ENCODE assay signal across 18 cellular contexts in the genomic region with DNA sequence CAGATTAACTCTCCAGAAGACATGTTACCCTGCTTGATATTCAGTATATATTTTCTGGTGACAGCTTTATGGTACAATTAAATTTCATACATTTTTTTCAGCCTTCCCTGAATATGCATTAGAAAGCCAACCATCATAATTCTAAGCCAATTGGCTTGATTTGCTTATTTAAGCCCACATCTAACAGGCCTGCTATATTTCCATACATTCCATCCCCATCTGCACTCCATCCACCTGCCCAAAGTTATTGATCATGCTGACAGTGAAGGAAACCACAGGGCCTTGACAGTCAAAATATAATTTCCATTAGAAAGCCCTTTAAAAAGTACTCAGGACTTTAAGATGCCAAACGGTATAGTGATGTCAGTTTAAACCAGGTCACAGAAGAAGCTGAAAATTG.
A peak's percentile ranks its signal among the peaks of the same experiment; 100 is the strongest.
DNase-seq lines count a peak whose midpoint lies in the region; ATAC-seq and TF ChIP-seq lines count a peak whose summit lies in the region.
"Had no signal": no experiment of that assay in that cellular context is flagged by ENCODE, and none has a peak within 500 bp of the region (broad histone marks: within the 10 kb centered on the region; RNA-seq: fewer than 3 reads in every experiment).

No MANE protein-coding gene starts in this region.

- peak overlapping the region; percentile 57 for H2BK5ac ChIP-seq in mesenchymal stem cell (ENCODE audit: low read depth, low read length, poor library complexity, severe bottlenecking)

- no peak overlapping the region for H2BK15ac ChIP-seq in mesenchymal stem cell (ENCODE audit: low read depth, poor library complexity, severe bottlenecking)

- no peak overlapping the region for H2BK12ac ChIP-seq in mesenchymal stem cell (ENCODE audit: low read length in 2 of 2)

- intact Hi-C loops in activated CD4-positive, alpha-beta T cell treated with anti-CD3 and anti-CD28 coated beads for 36 hours (cut with DNase I, micrococcal nuclease) = no loop called here

- TF ChIP-seq RAD21 in Ishikawa (IDR thresholded peaks at IDR 0.05; ENCODE audit: low read depth) = no peak

- H4K91ac ChIP-seq in mesenchymal stem cell (ENCODE audit: low read length) = no peak overlapping the region

- H3K27me3 ChIP-seq in mesenchymal stem cell (ENCODE audit: control insufficient read depth in 1 of 2, insufficient read depth in 1 of 2, low read length in 2 of 2) = no peaks in the 10 kb centered on the region

- 75% methylated on average over 1 of the region's 1 CpG for WGBS in mesenchymal stem cell

- H2BK120ac ChIP-seq in mesenchymal stem cell (ENCODE audit: low read depth, low read length) = no peak overlapping the region

- DNase-seq in mesenchymal stem cell (no peak), cortex of kidney (lab: John Stamatoyannopoulos, UW) (no peak)
- no peak for DNase-seq in natural killer cell treated with Interleukin-12 subunit alpha and Interleukin-12 subunit beta and Interleukin-15 and Interleukin-18, amount 100 ng/mL, for 72 hours (ENCODE audit: low spot score)
- no peak for DNase-seq in activated CD4-positive, alpha-beta T cell treated with anti-CD3 and anti-CD28 coated beads for 36 hours
- DNase-seq: AML-193; Caco-2; CD4-positive, alpha-beta T cell; DMS153; DMS79; GDM1; GOT3; H7; HFFc6; IMR-90 had no signal

- no peak overlapping the region for H2AFZ ChIP-seq in mesenchymal stem cell (ENCODE audit: low read depth, low read length)

- H3K18ac ChIP-seq in mesenchymal stem cell (ENCODE audit: low read depth in 1 of 2, low read length in 2 of 2) = no peak overlapping the region

- no peaks in the 10 kb centered on the region for H3K36me3 ChIP-seq in mesenchymal stem cell (ENCODE audit: control insufficient read depth in 1 of 2, insufficient read depth in 2 of 2, low read depth in 1 of 2, low read length in 2 of 2)

- no peaks in the 10 kb centered on the region for H3K79me1 ChIP-seq in mesenchymal stem cell (replicated peaks; ENCODE audit: low read length, poor library complexity, severe bottlenecking)

- no peak overlapping the region for H3K4me3 Mint-ChIP-seq in natural killer cell treated with Interleukin-12 subunit alpha and Interleukin-12 subunit beta and Interleukin-15 and Interleukin-18, amount 100 ng/mL, for 72 hours
- no peak overlapping the region for H3K4me3 Mint-ChIP-seq in activated CD4-positive, alpha-beta T cell treated with anti-CD3 and anti-CD28 coated beads for 36 hours
- H3K4me3 Mint-ChIP-seq: CD4-positive, alpha-beta T cell; HFFc6 had no signal

- no peaks in the 10 kb centered on the region for H3K9me3 Mint-ChIP-seq in natural killer cell treated with Interleukin-12 subunit alpha and Interleukin-12 subunit beta and Interleukin-15 and Interleukin-18, amount 100 ng/mL, for 72 hours
- H3K9me3 Mint-ChIP-seq in activated CD4-positive, alpha-beta T cell treated with anti-CD3 and anti-CD28 coated beads for 36 hours (ENCODE audit: low read depth) = no peaks in the 10 kb centered on the region
- H3K9me3 Mint-ChIP-seq: CD4-positive, alpha-beta T cell had no signal

- peak; percentile 73 for ATAC-seq in SK-N-SH treated with all-trans-retinoic acid at 6 μM for 48 hours
- no peak for ATAC-seq in natural killer cell treated with Interleukin-12 subunit alpha and Interleukin-12 subunit beta and Interleukin-15 and Interleukin-18, amount 100 ng/mL, for 72 hours
- ATAC-seq in activated CD4-positive, alpha-beta T cell treated with anti-CD3 and anti-CD28 coated beads for 36 hours = no peak
- ATAC-seq: HCT116 had no signal

- H3K14ac ChIP-seq in mesenchymal stem cell (ENCODE audit: low read length in 2 of 2) = no peak overlapping the region

- no peak overlapping the region for H4K8ac ChIP-seq in mesenchymal stem cell (ENCODE audit: low read length)

- H3K23ac ChIP-seq in mesenchymal stem cell (ENCODE audit: low read length in 2 of 2) = no peak overlapping the region

- no peak overlapping the region for H3K9ac ChIP-seq in mesenchymal stem cell (ENCODE audit: low read length)

- no peak overlapping the region for H3K4ac ChIP-seq in mesenchymal stem cell (ENCODE audit: low read depth in 1 of 2, low read length in 2 of 2)

- H2AK5ac ChIP-seq in mesenchymal stem cell (ENCODE audit: low read length, severe bottlenecking) = peak overlapping the region; percentile 69

- no peak overlapping the region for H3K4me2 ChIP-seq in mesenchymal stem cell (ENCODE audit: low read length, poor library complexity, severe bottlenecking)

- H3K36me3 Mint-ChIP-seq in natural killer cell treated with Interleukin-12 subunit alpha and Interleukin-12 subunit beta and Interleukin-15 and Interleukin-18, amount 100 ng/mL, for 72 hours = no peaks in the 10 kb centered on the region
- no peaks in the 10 kb centered on the region for H3K36me3 Mint-ChIP-seq in activated CD4-positive, alpha-beta T cell treated with anti-CD3 and anti-CD28 coated beads for 36 hours (ENCODE audit: low read depth)

- no peak overlapping the region for H3K4me3 ChIP-seq in mesenchymal stem cell (ENCODE audit: insufficient read depth in 1 of 2, low read depth in 1 of 2, low read length in 2 of 2)

- peaks cover 6 to 20% of the 10 kb centered on the region in 2 donors for H3K27me3 Mint-ChIP-seq in natural killer cell treated with Interleukin-12 subunit alpha and Interleukin-12 subunit beta and Interleukin-15 and Interleukin-18, amount 100 ng/mL, for 72 hours
- peaks cover 8% of the 10 kb centered on the region for H3K27me3 Mint-ChIP-seq in activated CD4-positive, alpha-beta T cell treated with anti-CD3 and anti-CD28 coated beads for 36 hours

- TF ChIP-seq EP300 in Ishikawa (IDR thresholded peaks at IDR 0.05; ENCODE audit: borderline replicate concordance) = no peak

- H3K4me1 Mint-ChIP-seq in natural killer cell treated with Interleukin-12 subunit alpha and Interleukin-12 subunit beta and Interleukin-15 and Interleukin-18, amount 100 ng/mL, for 72 hours (ENCODE audit: low read depth in 2 of 2) = no peaks in the 10 kb centered on the region
- H3K4me1 Mint-ChIP-seq in activated CD4-positive, alpha-beta T cell treated with anti-CD3 and anti-CD28 coated beads for 36 hours = no peaks in the 10 kb centered on the region

- no peak overlapping the region for H3K27ac Mint-ChIP-seq in natural killer cell treated with Interleukin-12 subunit alpha and Interleukin-12 subunit beta and Interleukin-15 and Interleukin-18, amount 100 ng/mL, for 72 hours
- no peak overlapping the region for H3K27ac Mint-ChIP-seq in activated CD4-positive, alpha-beta T cell treated with anti-CD3 and anti-CD28 coated beads for 36 hours
- H3K27ac Mint-ChIP-seq: CD4-positive, alpha-beta T cell; HFFc6 had no signal

- H3K9me3 ChIP-seq in mesenchymal stem cell (ENCODE audit: control insufficient read depth, low read length) = no peaks in the 10 kb centered on the region
- H3K9me3 ChIP-seq: Caco-2 had no signal

- POLR2A ChIA-PET in activated CD4-positive, alpha-beta T cell treated with anti-CD3 and anti-CD28 coated beads for 36 hours (lab: Charles Lee) = no interaction called here

- H3K4me1 ChIP-seq in mesenchymal stem cell (ENCODE audit: control insufficient read depth, insufficient read depth, low read depth, low read length) = peaks cover 9% of the 10 kb centered on the region
- H3K4me1 ChIP-seq: Caco-2 had no signal

- peak overlapping the region; percentile 57 for H3K27ac ChIP-seq in mesenchymal stem cell (ENCODE audit: low read length, poor library complexity, severe bottlenecking)
- H3K27ac ChIP-seq: C4-2B had no signal

- CTCF ChIA-PET in activated CD4-positive, alpha-beta T cell treated with anti-CD3 and anti-CD28 coated beads for 36 hours (lab: Charles Lee) = no interaction called here

TF ChIP-seq in Ishikawa, 13 proteins besides CTCF, POLR2A, EP300 and RAD21 (continues in another document):
- TF ChIP-seq, protein P1, sequence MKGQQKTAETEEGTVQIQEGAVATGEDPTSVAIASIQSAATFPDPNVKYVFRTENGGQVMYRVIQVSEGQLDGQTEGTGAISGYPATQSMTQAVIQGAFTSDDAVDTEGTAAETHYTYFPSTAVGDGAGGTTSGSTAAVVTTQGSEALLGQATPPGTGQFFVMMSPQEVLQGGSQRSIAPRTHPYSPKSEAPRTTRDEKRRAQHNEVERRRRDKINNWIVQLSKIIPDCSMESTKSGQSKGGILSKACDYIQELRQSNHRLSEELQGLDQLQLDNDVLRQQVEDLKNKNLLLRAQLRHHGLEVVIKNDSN (IDR thresholded peaks at IDR 0.05) = no peak
- TF ChIP-seq TEAD4 (IDR thresholded peaks at IDR 0.05) = peak; percentile 39; the same call in 1 of the 2 replicates
- no peak for TF ChIP-seq CREB1 (IDR thresholded peaks at IDR 0.05; ENCODE audit: low read depth)

TF ChIP-seq in SK-N-SH treated with all-trans-retinoic acid at 6 μM for 48 hours, 23 proteins besides CTCF, POLR2A, EP300 and RAD21 (continues in another document):
- TF ChIP-seq RARB (CRISPR knock-in tag; IDR thresholded peaks at IDR 0.05) (peak; percentile 83; the same call in 1 of the 2 replicates), SNAI2 (CRISPR knock-in tag; IDR thresholded peaks at IDR 0.05) (no peak), ZC3H10 (CRISPR knock-in tag; IDR thresholded peaks at IDR 0.05) (no peak), OSR1 (CRISPR knock-in tag; IDR thresholded peaks at IDR 0.05) (no peak), ZFP3 (CRISPR knock-in tag; IDR thresholded peaks at IDR 0.05) (no peak), PPARA (CRISPR knock-in tag; IDR thresholded peaks at IDR 0.05; ENCODE audit: borderline replicate concordance) (no peak), ESRRG (CRISPR knock-in tag; IDR thresholded peaks at IDR 0.05) (0 out of 2 replicates have a peak, but pooled peaks have one; percentile 72)
- TF ChIP-seq, protein P2, sequence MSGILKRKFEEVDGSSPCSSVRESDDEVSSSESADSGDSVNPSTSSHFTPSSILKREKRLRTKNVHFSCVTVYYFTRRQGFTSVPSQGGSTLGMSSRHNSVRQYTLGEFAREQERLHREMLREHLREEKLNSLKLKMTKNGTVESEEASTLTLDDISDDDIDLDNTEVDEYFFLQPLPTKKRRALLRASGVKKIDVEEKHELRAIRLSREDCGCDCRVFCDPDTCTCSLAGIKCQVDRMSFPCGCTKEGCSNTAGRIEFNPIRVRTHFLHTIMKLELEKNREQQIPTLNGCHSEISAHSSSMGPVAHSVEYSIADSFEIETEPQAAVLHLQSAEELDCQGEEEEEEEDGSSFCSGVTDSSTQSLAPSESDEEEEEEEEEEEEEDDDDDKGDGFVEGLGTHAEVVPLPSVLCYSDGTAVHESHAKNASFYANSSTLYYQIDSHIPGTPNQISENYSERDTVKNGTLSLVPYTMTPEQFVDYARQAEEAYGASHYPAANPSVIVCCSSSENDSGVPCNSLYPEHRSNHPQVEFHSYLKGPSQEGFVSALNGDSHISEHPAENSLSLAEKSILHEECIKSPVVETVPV (CRISPR knock-in tag; IDR thresholded peaks at IDR 0.05) = peak; percentile 89
